Comparison of ENCODE assay signal across 1 cellular context in genomic region chr11:63917685-63918523, GRCh38.
TF ChIP-seq lines count a peak whose summit lies in the region.

No MANE protein-coding gene starts in this region.

TF ChIP-seq in WTC11, 78 proteins besides CTCF, POLR2A, EP300 and RAD21 (continued from another document):
- TF ChIP-seq, protein P1, sequence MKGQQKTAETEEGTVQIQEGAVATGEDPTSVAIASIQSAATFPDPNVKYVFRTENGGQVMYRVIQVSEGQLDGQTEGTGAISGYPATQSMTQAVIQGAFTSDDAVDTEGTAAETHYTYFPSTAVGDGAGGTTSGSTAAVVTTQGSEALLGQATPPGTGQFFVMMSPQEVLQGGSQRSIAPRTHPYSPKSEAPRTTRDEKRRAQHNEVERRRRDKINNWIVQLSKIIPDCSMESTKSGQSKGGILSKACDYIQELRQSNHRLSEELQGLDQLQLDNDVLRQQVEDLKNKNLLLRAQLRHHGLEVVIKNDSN (CRISPR knock-in tag; IDR thresholded peaks at IDR 0.05) = peak; percentile 82
- 0 out of 2 replicates have a peak, but pooled peaks have one; percentile 54 for TF ChIP-seq MLX (CRISPR knock-in tag; IDR thresholded peaks at IDR 0.05)
- no peak for TF ChIP-seq JUN (CRISPR knock-in tag; IDR thresholded peaks at IDR 0.05)
- TF ChIP-seq TEAD1 (CRISPR knock-in tag; IDR thresholded peaks at IDR 0.05) = 0 out of 2 replicates have a peak, but pooled peaks have one; percentile 29
- TF ChIP-seq ZNF423 (CRISPR knock-in tag; IDR thresholded peaks at IDR 0.05) = peak; percentile 1; the same call in 1 of the 2 replicates
- TF ChIP-seq EMX1 (CRISPR knock-in tag; IDR thresholded peaks at IDR 0.05) = peak; percentile 68; the same call in 1 of the 2 replicates
- TF ChIP-seq PRRX2 (CRISPR knock-in tag; IDR thresholded peaks at IDR 0.05) = no peak
- peak; percentile 57; the same call in 1 of the 2 replicates for TF ChIP-seq CREM (CRISPR knock-in tag; IDR thresholded peaks at IDR 0.05)
